In genomic region chr16:67481561-67482259, GRCh38 we compare ENCODE assay signal across 9 cellular contexts. TPM values are rescaled to one million over a fixed set of nuclear protein-coding genes. Genes with fewer than 3 reads are reported as not detected.
DNase-seq lines count a peak whose midpoint lies in the region; ATAC-seq, FAIRE-seq and TF ChIP-seq lines count a peak whose summit lies in the region.
"Had no signal": no experiment of that assay in that cellular context is flagged by ENCODE, and none has a peak within 500 bp of the region (broad histone marks: within the 10 kb centered on the region; RNA-seq: fewer than 3 reads in every experiment).

No MANE protein-coding gene starts in this region.

- H3K4me3 ChIP-seq in HEK293 (ENCODE audit: low read depth, low read length) (peak overlapping the region; percentile 52), GM12878 (peak overlapping the region; percentile 84)

- H3K4me1 ChIP-seq in HEK293 (ENCODE audit: control insufficient read depth, insufficient read depth, low read length) (no peaks in the 10 kb centered on the region), GM12878 (ENCODE audit: control insufficient read depth, insufficient read depth, low read length) (peaks cover 14% of the 10 kb centered on the region)

- SMC1A ChIA-PET in GM12878 (lab: Charles Lee; ENCODE audit: uncharacterized antibody, unreplicated experiment): interaction anchor here (0.6 to 7.0 kb wide), 16 partner anchors 9 to 235 kb away, joined by 3 to 88 read pairs (median 4); no protein-coding TSS in a partner anchor

- peak overlapping the region; percentile 73 for H2AFZ ChIP-seq in GM12878 (ENCODE audit: control insufficient read depth, low read depth, low read length)

- no peak for TF ChIP-seq POLR2A in GM12878 (IDR thresholded peaks at IDR 0.05; ENCODE audit: low read depth, low read length)
- TF ChIP-seq POLR2A in H54 (IDR thresholded peaks at IDR 0.05; ENCODE audit: low read depth, low read length): no peak

- peak overlapping the region; percentile 89 for H3K9ac ChIP-seq in GM12878 (ENCODE audit: control insufficient read depth, insufficient read depth, low read length)

- FAIRE-seq in GM12878 (lab: Jason Lieb, UNC) (peak; percentile 54), H54 (lab: Jason Lieb, UNC) (no peak)

- CTCF ChIA-PET in HEK293 (lab: Yijun Ruan, JAX) (interaction anchor here (0.5 to 2.7 kb wide), 28 partner anchors 7 to 974 kb away, joined by 3 to 17 read pairs (median 4); partner anchors contain the start of genes KCTD19, LRRC36 and RIPOR1), GM12878 (lab: Yijun Ruan, JAX) (interaction anchor here (0.9 to 8.2 kb wide), 27 partner anchors 10 to 380 kb away, joined by 3 to 252 read pairs (median 6); partner anchors contain the start of genes ACD, CARMIL2 and TMEM208)

- H3K36me3 ChIP-seq in HEK293 (ENCODE audit: control insufficient read depth in 2 of 2, insufficient read depth in 1 of 2, low read length in 2 of 2): peaks cover 0 to 24% of the 10 kb centered on the region in 2 experiments; a peak in 1 of 3 replicates
- H3K36me3 ChIP-seq in GM12878 (ENCODE audit: control insufficient read depth in 2 of 2, insufficient read depth in 2 of 2, low read length in 1 of 2): no peaks in the 10 kb centered on the region

- intact Hi-C loops in GM12878 (cut with micrococcal nuclease; ENCODE audit: unreplicated experiment): loop anchor here (1.0 kb wide), 1 partner anchor 33 kb away; no protein-coding TSS in a partner anchor

- no peak for TF ChIP-seq RAD21 in GM12878 (IDR thresholded peaks at IDR 0.05; ENCODE audit: insufficient read depth, low read depth, low read length)

- TSS peak; percentile 95 for BruUV-seq in GM12878 (replicated peaks; lab: Mats Ljungman, UMichigan)

- H3K9me3 ChIP-seq in HEK293 (ENCODE audit: control insufficient read depth, insufficient read depth, low read depth, low read length) (no peaks in the 10 kb centered on the region), GM12878 (replicated peaks; ENCODE audit: control insufficient read depth, insufficient read depth, low read length) (no peaks in the 10 kb centered on the region)

- peak overlapping the region; percentile 95 for H3K4me2 ChIP-seq in GM12878 (ENCODE audit: control insufficient read depth, insufficient read depth)

- no peaks in the 10 kb centered on the region for H4K20me1 ChIP-seq in GM12878 (ENCODE audit: control insufficient read depth, insufficient read depth)

- H3K27ac ChIP-seq in C4-2B: peak overlapping the region; percentile 74
- peak overlapping the region; percentile 18; the same call in 1 of the 2 replicates for H3K27ac ChIP-seq in HEK293 (ENCODE audit: extremely low read depth, low read depth, low read length)
- peak overlapping the region; percentile 86 for H3K27ac ChIP-seq in GM12878 (ENCODE audit: control insufficient read depth, insufficient read depth)

- DNase-seq in RPMI8226 (peak; percentile 77), GM12878 (ENCODE audit: low read depth, low spot score) (no peak), iris pigment epithelial cell (ENCODE audit: low read depth) (peak; percentile 17), H54 (ENCODE audit: insufficient read length, low spot score) (no peak)
- DNase-seq in stimulated activated CD4-positive, alpha-beta T cell treated with anti-CD3 and anti-CD28 coated beads, Interleukin-2, amount 100 ng/mL, for 48 hours: peak; percentile 43 to 47

- WGBS in GM12878 (ENCODE audit: insufficient coverage, insufficient replicate concordance, low lambda C conversion rate, missing lambda C conversion rate): under 1% methylated on average over 17 of the region's 17 CpGs

- H3K79me2 ChIP-seq in GM12878 (ENCODE audit: control insufficient read depth, insufficient read depth, low read length): peaks cover 51% of the 10 kb centered on the region

- ATAC-seq in GM12878: peak; percentile 43
- ATAC-seq in GM21717 (IDR thresholded peaks at IDR 0.05; ENCODE audit: unreplicated experiment): no peak

- no peaks in the 10 kb centered on the region for H3K27me3 ChIP-seq in GM12878 (replicated peaks in 1 of 2; ENCODE audit: control insufficient read depth in 2 of 2, insufficient read depth in 2 of 2, low read length in 1 of 2)

- POLR2A ChIA-PET in HEK293 (lab: Yijun Ruan, JAX) (interaction anchor here (0.5 to 1.8 kb wide), 10 partner anchors 15 to 358 kb away, joined by 3 to 7 read pairs (median 4); partner anchors contain the start of genes CTCF and FHOD1), GM12878 (lab: Charles Lee) (interaction anchor here (0.8 to 1.9 kb wide), 14 partner anchors 8 to 237 kb away, joined by 3 to 11 read pairs (median 4); partner anchors contain the start of genes ACD and CTCF)

- RAD21 ChIA-PET in GM12878 (lab: Charles Lee; ENCODE audit: unreplicated experiment): interaction anchor here (0.6 to 4.6 kb wide), 25 partner anchors 10 to 531 kb away, joined by 3 to 79 read pairs (median 4); partner anchors contain the start of genes ACD, C16orf86, CARMIL2 and ENKD1

- in situ Hi-C loops in GM12878 (cut with MboI): loop anchor here (5.0 kb wide), 1 partner anchor 36 kb away; no protein-coding TSS in a partner anchor

- TF ChIP-seq CTCF in C4-2B (conservative IDR thresholded peaks at IDR 0.05) (peak; percentile 58; the same call in 1 of the 2 replicates), HEK293 (tag by site-specific recombination; IDR thresholded peaks at IDR 0.05) (no peak), GM12878 (IDR thresholded peaks at IDR 0.05 in 2 of 3, conservative IDR thresholded peaks at IDR 0.05 in 1 of 3; ENCODE audit: control insufficient read depth in 2 of 3, extremely low read depth in 1 of 3, insufficient read depth in 1 of 3, low read depth in 3 of 3, low read length in 3 of 3) (no peak)

- no peak for TF ChIP-seq EP300 in GM12878 (IDR thresholded peaks at IDR 0.05; ENCODE audit: borderline replicate concordance in 1 of 2, control insufficient read depth in 1 of 2, low read depth in 2 of 2, low read length in 2 of 2)

RNA-seq across cellular contexts. Expression of gene ATP6V0D1, which starts 0.8 kb away (rescaled TPM):
- total RNA-seq in GM12878 (2013; cell fraction: nucleolus; rRNA removed): 17.4 and 19.9 TPM in 2 replicates
- total RNA-seq in GM12878 (2014; rRNA removed) (72.4 and 73.8 TPM in 2 replicates), GM12878 (2014; rRNA removed; fragmentation: Illumina TruSeq; extraction: Trizol) (41.8 and 50.2 TPM in 2 replicates), GM12878 (2021) (67.7 and 71.6 TPM in 2 replicates)
- 36.5 TPM for polyA plus RNA-seq in GM12878 (2011; ENCODE audit: low read depth)
- polyA plus RNA-seq in GM12878 (2011; rRNA removed) (24.5 and 56.5 TPM in 2 replicates), GM12878 (2014; fragmentation: Illumina TruSeq; extraction: Trizol) (35.1 and 72.2 TPM in 2 replicates), GM12878 (2014; fragmentation: Nextera tagmentation; extraction: Ambion mirVana) (10 to 100 TPM; 28.1 to 30.2 TPM), GM12878 (2014; rRNA removed) (69.0 and 81.4 TPM in 2 replicates), GM12878 (2016; fragmentation: Nextera tagmentation; extraction: Ambion mirVana) (100 to 1,000 TPM; 126 to 141 TPM)
- polyA plus RNA-seq in GM12878 (2011; cell fraction: cytosol; rRNA removed): 108 and 129 TPM in 2 replicates
- 47.1 and 63.7 TPM in 2 replicates for polyA plus RNA-seq in GM12878 (2011; cell fraction: nucleus; rRNA removed)
- polyA plus RNA-seq in GM12878 (2012): 48.2 and 55.4 TPM in 2 replicates
- 121 and 140 TPM in 2 replicates for polyA minus RNA-seq in GM12878 (2011; rRNA and poly(A)+ RNA removed)
- 42.8 and 49.1 TPM in 2 replicates for polyA minus RNA-seq in GM12878 (2011; cell fraction: cytosol; rRNA and poly(A)+ RNA removed)
- 13.9 and 24.0 TPM in 2 replicates for polyA minus RNA-seq in GM12878 (2011; cell fraction: nucleus; rRNA and poly(A)+ RNA removed)

RNA-seq across cellular contexts. Expression of gene AGRP, which starts 1.6 kb away (rescaled TPM):
- total RNA-seq in GM12878 (2013; cell fraction: nucleolus; rRNA removed): not detected in 2 replicates
- total RNA-seq in GM12878 (2014; rRNA removed) (not detected in 2 replicates), GM12878 (2014; rRNA removed; fragmentation: Illumina TruSeq; extraction: Trizol) (not detected in 2 replicates), GM12878 (2021) (not detected in 2 replicates)
- not detected for polyA plus RNA-seq in GM12878 (2011; ENCODE audit: low read depth)
- polyA plus RNA-seq in GM12878 (2011; rRNA removed) (not detected in 2 replicates), GM12878 (2014; fragmentation: Illumina TruSeq; extraction: Trizol) (not detected in 2 replicates), GM12878 (2014; fragmentation: Nextera tagmentation; extraction: Ambion mirVana) (under 1 TPM; 0.16 to 0.34 TPM), GM12878 (2014; rRNA removed) (0.27 TPM in 1 of 2 replicates, not detected in the other), GM12878 (2016; fragmentation: Nextera tagmentation; extraction: Ambion mirVana) (under 1 TPM; 0.72 to 0.75 TPM)
- polyA plus RNA-seq in GM12878 (2011; cell fraction: cytosol; rRNA removed): not detected in 2 replicates
- not detected in 2 replicates for polyA plus RNA-seq in GM12878 (2011; cell fraction: nucleus; rRNA removed)
- polyA plus RNA-seq in GM12878 (2012): 0.27 TPM in 1 of 2 replicates, not detected in the other
- polyA minus RNA-seq in GM12878 (2011; rRNA and poly(A)+ RNA removed): not detected in 2 replicates
- polyA minus RNA-seq in GM12878 (2011; cell fraction: cytosol; rRNA and poly(A)+ RNA removed): not detected in 2 replicates
- not detected in 2 replicates for polyA minus RNA-seq in GM12878 (2011; cell fraction: nucleus; rRNA and poly(A)+ RNA removed)
- total RNA-seq: subcutaneous adipose tissue had no signal

RNA-seq across cellular contexts. Expression of gene RIPOR1, which starts 46.9 kb away (rescaled TPM):
- total RNA-seq in GM12878 (2013; cell fraction: nucleolus; rRNA removed): 30.2 and 35.1 TPM in 2 replicates
- total RNA-seq in GM12878 (2014; rRNA removed) (5.2 and 7.0 TPM in 2 replicates), GM12878 (2014; rRNA removed; fragmentation: Illumina TruSeq; extraction: Trizol) (2.6 and 2.8 TPM in 2 replicates), GM12878 (2021) (28.5 and 37.0 TPM in 2 replicates)
- polyA plus RNA-seq in GM12878 (2011; ENCODE audit: low read depth): 6.2 TPM
- polyA plus RNA-seq in GM12878 (2011; rRNA removed) (1.2 and 2.0 TPM in 2 replicates), GM12878 (2014; fragmentation: Illumina TruSeq; extraction: Trizol) (7.0 and 7.9 TPM in 2 replicates), GM12878 (2014; fragmentation: Nextera tagmentation; extraction: Ambion mirVana) (under 1 TPM; 0.13 to 0.47 TPM), GM12878 (2014; rRNA removed) (10.5 and 11.6 TPM in 2 replicates), GM12878 (2016; fragmentation: Nextera tagmentation; extraction: Ambion mirVana) (10 to 100 TPM; 12.9 to 15.9 TPM)
- polyA plus RNA-seq in GM12878 (2011; cell fraction: cytosol; rRNA removed): 1.1 and 1.9 TPM in 2 replicates
- polyA plus RNA-seq in GM12878 (2011; cell fraction: nucleus; rRNA removed): 23.0 and 23.5 TPM in 2 replicates
- polyA plus RNA-seq in GM12878 (2012): 21.5 and 24.4 TPM in 2 replicates
- polyA minus RNA-seq in GM12878 (2011; rRNA and poly(A)+ RNA removed): 2.4 and 3.7 TPM in 2 replicates
- polyA minus RNA-seq in GM12878 (2011; cell fraction: cytosol; rRNA and poly(A)+ RNA removed): 3.3 and 3.7 TPM in 2 replicates
- polyA minus RNA-seq in GM12878 (2011; cell fraction: nucleus; rRNA and poly(A)+ RNA removed): 6.7 and 6.8 TPM in 2 replicates

RNA-seq across cellular contexts. Expression of gene HSD11B2, which starts 50.8 kb away (rescaled TPM):
- 0.61 TPM in 1 of 2 replicates, not detected in the other for total RNA-seq in GM12878 (2013; cell fraction: nucleolus; rRNA removed)
- total RNA-seq in GM12878 (2014; rRNA removed) (0.28 TPM in 1 of 2 replicates, not detected in the other), GM12878 (2014; rRNA removed; fragmentation: Illumina TruSeq; extraction: Trizol) (0.22 TPM in 1 of 2 replicates, not detected in the other), GM12878 (2021) (0.16 and 0.18 TPM in 2 replicates)
- polyA plus RNA-seq in GM12878 (2011; ENCODE audit: low read depth): not detected
- polyA plus RNA-seq in GM12878 (2011; rRNA removed) (0.19 and 0.20 TPM in 2 replicates), GM12878 (2014; fragmentation: Illumina TruSeq; extraction: Trizol) (0.34 and 1.5 TPM in 2 replicates), GM12878 (2014; fragmentation: Nextera tagmentation; extraction: Ambion mirVana) (not detected), GM12878 (2014; rRNA removed) (0.09 and 0.28 TPM in 2 replicates), GM12878 (2016; fragmentation: Nextera tagmentation; extraction: Ambion mirVana) (under 1 TPM; 0.10 to 0.31 TPM)
- 0.16 and 0.22 TPM in 2 replicates for polyA plus RNA-seq in GM12878 (2011; cell fraction: cytosol; rRNA removed)
- 0.43 and 0.53 TPM in 2 replicates for polyA plus RNA-seq in GM12878 (2011; cell fraction: nucleus; rRNA removed)
- 0.37 TPM in 1 of 2 replicates, not detected in the other for polyA plus RNA-seq in GM12878 (2012)
- polyA minus RNA-seq in GM12878 (2011; rRNA and poly(A)+ RNA removed): 0.15 TPM in 1 of 2 replicates, not detected in the other
- polyA minus RNA-seq in GM12878 (2011; cell fraction: cytosol; rRNA and poly(A)+ RNA removed): not detected in 2 replicates
- not detected in 2 replicates for polyA minus RNA-seq in GM12878 (2011; cell fraction: nucleus; rRNA and poly(A)+ RNA removed)

Comparison
In these comparisons a context has a peak if more than half of its experiments do, and no peak if none do; other contexts are left out.
1. H3K27ac ChIP-seq: peak in every context shown above with its lines; median percentile 86 in GM12878; 74 in C4-2B; 18 in HEK293.
2. DNase-seq: peak in RPMI8226 (single experiment), iris pigment epithelial cell (single experiment) and stimulated activated CD4-positive, alpha-beta T cell treated with anti-CD3 and anti-CD28 coated beads, Interleukin-2, amount 100 ng/mL, for 48 hours (2 of 2); none in GM12878 (single experiment) and H54 (single experiment).